In the genomic region with DNA sequence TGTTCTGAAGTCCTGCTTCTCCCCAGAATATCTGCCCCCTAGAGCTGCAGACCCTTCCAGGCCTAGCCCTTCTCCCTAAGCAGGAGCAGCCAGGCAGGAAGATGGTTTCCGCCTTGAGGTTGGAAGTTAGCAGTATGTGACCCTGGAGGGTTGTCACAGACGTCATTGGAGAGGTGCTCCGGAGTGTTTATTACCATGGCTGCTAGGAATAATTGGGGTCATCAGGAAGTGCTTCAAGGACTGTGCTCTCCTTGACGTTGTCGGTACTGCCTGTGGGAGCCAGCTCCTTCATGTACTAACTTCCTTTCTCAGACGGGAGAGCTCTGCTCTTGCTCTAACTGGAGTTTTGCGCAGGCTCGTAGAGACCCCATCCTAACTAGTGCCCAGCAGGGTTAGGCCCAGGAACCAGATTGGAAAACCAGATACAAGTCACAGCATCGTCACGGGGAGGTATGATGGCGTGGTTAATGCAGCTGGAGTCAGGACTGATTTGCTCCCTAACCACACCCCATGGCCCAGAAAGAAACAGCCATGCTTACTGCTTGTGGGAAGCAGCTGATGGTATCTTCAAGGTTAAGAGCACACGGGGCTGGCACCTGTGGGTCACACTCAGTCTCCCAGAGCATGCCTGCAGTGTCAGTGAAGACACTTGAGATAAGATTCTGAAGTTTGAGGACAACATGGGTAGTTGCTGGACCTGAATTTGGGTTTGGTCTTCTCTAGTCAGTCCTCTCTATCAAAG, we compare ENCODE assay signal across 23 cellular contexts.
DNase-seq lines count a peak whose midpoint lies in the region; ATAC-seq and TF ChIP-seq lines count a peak whose summit lies in the region.
"Had no signal": no experiment of that assay in that cellular context is flagged by ENCODE, and none has a peak within 500 bp of the region (broad histone marks: within the 10 kb centered on the region; RNA-seq: fewer than 3 reads in every experiment).

No MANE protein-coding gene starts in this region.

- H3K4me1 ChIP-seq in left ventricle myocardium inferior (peaks cover 28% of the 10 kb centered on the region), thymus (ENCODE audit: control insufficient read depth, insufficient read depth, low read length) (peaks cover 37% of the 10 kb centered on the region)
- H3K4me1 ChIP-seq: breast epithelium had no signal

- ATAC-seq in left ventricle myocardium superior = no peak
- ATAC-seq: activated naive CD4-positive, alpha-beta T cell treated with anti-CD3 and anti-CD28 coated beads, Interleukin-2, amount 50 U/mL, for 72 hours; GM12878; right cardiac atrium had no signal

- intact Hi-C loops in left ventricle myocardium inferior (cut with micrococcal nuclease) = no loop called here
- intact Hi-C loops in left ventricle myocardium superior (cut with micrococcal nuclease) = no loop called here

- H3K27me3 ChIP-seq in left ventricle myocardium inferior (ENCODE audit: low read depth) (no peaks in the 10 kb centered on the region), thymus (ENCODE audit: control insufficient read depth, insufficient read depth) (no peaks in the 10 kb centered on the region)
- H3K27me3 ChIP-seq: breast epithelium, esophagus squamous epithelium had no signal

- peaks cover 7% of the 10 kb centered on the region for H3K36me3 ChIP-seq in left ventricle myocardium inferior
- H3K36me3 ChIP-seq in thymus (ENCODE audit: control insufficient read depth, insufficient read depth) = peaks cover 6% of the 10 kb centered on the region
- H3K36me3 ChIP-seq: breast epithelium, esophagus squamous epithelium had no signal

- H3K27ac ChIP-seq in left ventricle myocardium inferior (replicated peaks) (peak overlapping the region; percentile 68), thymus (ENCODE audit: low read depth) (peak overlapping the region; percentile 37)
- H3K27ac ChIP-seq: esophagus squamous epithelium had no signal

- WGBS in thymus = 40% methylated on average over 12 of the region's 12 CpGs

- H3K9me3 ChIP-seq in left ventricle myocardium inferior (replicated peaks) (peaks cover 10% of the 10 kb centered on the region), thymus (ENCODE audit: control insufficient read depth) (peaks cover 4% of the 10 kb centered on the region)

- no peak for DNase-seq in left ventricle myocardium inferior
- no peak for DNase-seq in left ventricle myocardium superior
- DNase-seq in UCSD-AML1 (lab: John Stamatoyannopoulos, UW; ENCODE audit: unreplicated experiment) = peak; percentile 41
- peak; percentile 48 for DNase-seq in left kidney (ENCODE audit: low read depth, low spot score)
- DNase-seq in DMS153 treated with DMSO at 0.1 percent for 48 hours (lab: John Stamatoyannopoulos, UW; ENCODE audit: unreplicated experiment) = no peak
- no peak for DNase-seq in anterior cingulate cortex (lab: John Stamatoyannopoulos, UW)
- no peak for DNase-seq in iPS-NIHi11 (ENCODE audit: low spot score)
- DNase-seq: activated CD4-positive, CD25-positive, alpha-beta regulatory T cell treated with anti-CD3 and anti-CD28 coated beads, Interleukin-2, amount 50 U/mL, for 72 hours; activated T-cell treated with anti-CD3 and anti-CD28 coated beads for 4 hours; COR-L47; esophagus squamous epithelium; glutamatergic neuron; mesendoderm; MV-4-11; NCI-H526 treated with DMSO at 0.1 percent for 48 hours; OCI-M1; right cardiac atrium; SIG-M5; T-helper 9 cell had no signal

- H3K4me3 ChIP-seq in left ventricle myocardium inferior (no peak overlapping the region), thymus (ENCODE audit: low read length) (no peak overlapping the region)
- H3K4me3 ChIP-seq: breast epithelium, esophagus squamous epithelium, GM12878 had no signal

- TF ChIP-seq CTCF in left ventricle myocardium inferior (IDR thresholded peaks at IDR 0.05; ENCODE audit: borderline replicate concordance) = no peak

Comparison
In these comparisons a context has a peak if more than half of its experiments do, and no peak if none do; other contexts are left out.
1. DNase-seq: peak in UCSD-AML1 (single experiment) and left kidney (single experiment); none in left ventricle myocardium inferior (single experiment), left ventricle myocardium superior (single experiment), DMS153 treated with DMSO at 0.1 percent for 48 hours (single experiment), anterior cingulate cortex (0 of 58) and iPS-NIHi11 (single experiment).